23 cellular contexts compared by ENCODE assay signal in the genomic region with DNA sequence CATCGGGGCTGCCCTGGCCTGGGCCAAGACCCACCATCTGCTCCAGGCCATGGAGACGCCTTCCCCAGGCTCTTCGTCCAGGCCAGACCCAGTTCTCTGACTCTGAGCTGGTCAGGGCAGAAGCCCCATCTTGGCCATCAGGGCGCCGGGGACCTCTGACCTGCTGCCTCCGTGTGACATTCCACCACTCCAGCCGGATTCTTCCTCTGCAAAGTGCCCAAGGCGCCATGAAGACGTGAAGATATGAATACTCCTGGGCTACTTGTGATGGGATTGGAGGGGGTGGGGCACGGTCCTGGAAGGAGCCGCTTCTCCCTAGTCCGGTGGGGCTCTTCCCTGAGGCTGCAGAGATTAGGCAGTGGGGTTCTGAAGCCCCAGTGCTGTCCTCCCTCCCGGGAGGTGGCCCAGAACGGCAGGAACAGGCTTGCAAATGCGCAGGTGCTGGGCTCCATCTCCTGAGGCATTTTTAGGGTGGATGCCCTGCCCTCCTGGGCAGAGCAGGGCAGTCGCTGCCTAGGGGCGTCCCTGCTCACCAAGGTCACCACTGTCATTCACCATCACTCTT. TPM values are rescaled to one million over a fixed set of nuclear protein-coding genes. Genes with fewer than 3 reads are reported as not detected.
"Had no signal": no experiment of that assay in that cellular context is flagged by ENCODE, and none has a peak within 500 bp of the region (broad histone marks: within the 10 kb centered on the region; RNA-seq: fewer than 3 reads in every experiment).

No MANE protein-coding gene starts in this region.

- FAIRE-seq: colon, small intestine had no signal

- H3K36me3 ChIP-seq: esophagus muscularis mucosa, gastrocnemius medialis, heart right ventricle, left lung, ovary, right atrium auricular region, tibial artery, upper lobe of right lung had no signal

- H3K9me3 ChIP-seq: esophagus muscularis mucosa, gastrocnemius medialis, heart right ventricle, left lung, ovary, right atrium auricular region, tibial artery, upper lobe of right lung had no signal

- H3K27me3 ChIP-seq: gastrocnemius medialis, ovary, right atrium auricular region, upper lobe of right lung had no signal

- H3K4me3 ChIP-seq: esophagus muscularis mucosa, gastrocnemius medialis, heart right ventricle, left lung, ovary, right atrium auricular region, tibial artery, upper lobe of right lung had no signal

- DNase-seq: effector memory CD8-positive, alpha-beta T cell; gastrocnemius medialis; heart right ventricle; hypothalamus; islet precursor cell; naive thymus-derived CD4-positive, alpha-beta T cell; nucleus accumbens; ovary; small intestine; stimulated activated CD4-positive, alpha-beta T cell treated with anti-CD3 and anti-CD28 coated beads, Interleukin-2, amount 100 ng/mL, for 48 hours; stimulated activated CD8-positive, alpha-beta memory T cell treated with anti-CD3 and anti-CD28 coated beads, Interleukin-4, amount 100 ng/mL, for 48 hours; tibial artery; upper lobe of right lung had no signal

- H3K27ac ChIP-seq: epithelial cell of prostate, esophagus muscularis mucosa, gastrocnemius medialis, heart right ventricle, left lung, ovary, right atrium auricular region, tibial artery, upper lobe of right lung had no signal

- H3K4me1 ChIP-seq: esophagus muscularis mucosa, gastrocnemius medialis, right atrium auricular region, tibial artery, upper lobe of right lung had no signal

- ATAC-seq: effector memory CD8-positive, alpha-beta T cell; gastrocnemius medialis; heart right ventricle; left lung; naive thymus-derived CD4-positive, alpha-beta T cell; stimulated activated effector memory CD8-positive, alpha-beta T cell treated with anti-CD3 and anti-CD28 coated beads, Interleukin-12 subunit alpha, Interleukin-12 subunit beta, amount 100 ng/mL, for 72 hours; upper lobe of right lung had no signal

RNA-seq across cellular contexts. Expression of a gene that starts 26.0 kb away (rescaled TPM):
- total RNA-seq: esophagus muscularis mucosa; fibroblast of villous mesenchyme; gastrocnemius medialis; lung microvascular endothelial cell; mononuclear cell; naive thymus-derived CD4-positive, alpha-beta T cell; ovary; posterior vena cava had no signal
- polyA plus RNA-seq: naive thymus-derived CD4-positive, alpha-beta T cell; ovary had no signal

RNA-seq across cellular contexts. Expression of a gene that starts 50.7 kb away (rescaled TPM):
- polyA plus RNA-seq: naive thymus-derived CD4-positive, alpha-beta T cell had no signal

RNA-seq across cellular contexts. Expression of a gene that starts 57.5 kb away (rescaled TPM):
- polyA plus RNA-seq: naive thymus-derived CD4-positive, alpha-beta T cell had no signal
